ENCODE assay signal across 32 cellular contexts in genomic region chr4:138501614-138502013, GRCh38.
"Had no signal": no experiment of that assay in that cellular context is flagged by ENCODE, and none has a peak within 500 bp of the region (broad histone marks: within the 10 kb centered on the region; RNA-seq: fewer than 3 reads in every experiment).

No MANE protein-coding gene starts in this region.

- DNase-seq: Kasumi-1, MG63, MM.1S, MV-4-11, NCI-H1048, NCI-H1092, NCI-H1092 treated with DMSO at 0.1 percent for 48 hours, NCI-H1105, NCI-H1105 treated with DMSO at 0.1 percent for 48 hours, NCI-H1417, NCI-H1417 treated with DMSO at 0.1 percent for 48 hours, NCI-H1436, NCI-H1436 treated with DMSO at 0.1 percent for 48 hours, NCI-H146, NCI-H1694, NCI-H1694 treated with DMSO at 0.1 percent for 48 hours, NCI-H187, NCI-H187 treated with DMSO at 0.1 percent for 48 hours, NCI-H1930, NCI-H2029, NCI-H2029 treated with DMSO at 0.1 percent for 48 hours, NCI-H2081, NCI-H2081 treated with DMSO at 0.1 percent for 48 hours, NCI-H2107, NCI-H2171, NCI-H2171 treated with DMSO at 0.1 percent for 48 hours, NCI-H2227 treated with DMSO at 0.1 percent for 48 hours, NCI-H226, NCI-H345, NCI-H446, NCI-H446 treated with DMSO at 0.1 percent for 48 hours, NCI-H510A had no signal
